25 cellular contexts compared by ENCODE assay signal in genomic region chr2:201656740-201657139, GRCh38. TPM values are rescaled to one million over a fixed set of nuclear protein-coding genes. Genes with fewer than 3 reads are reported as not detected.
DNase-seq lines count a peak whose midpoint lies in the region; ATAC-seq, FAIRE-seq and TF ChIP-seq lines count a peak whose summit lies in the region.
"Had no signal": no experiment of that assay in that cellular context is flagged by ENCODE, and none has a peak within 500 bp of the region (broad histone marks: within the 10 kb centered on the region; RNA-seq: fewer than 3 reads in every experiment).

No MANE protein-coding gene starts in this region.

- POLR2A ChIA-PET in HepG2 (lab: Yijun Ruan, JAX): no interaction called here
- POLR2A ChIA-PET in activated CD8-positive, alpha-beta T cell treated with anti-CD3 and anti-CD28 coated beads, Interleukin-2, amount 10 ng/mL, durations not matched to agents 7 days and 5 days (lab: Charles Lee): interaction anchor here (0.6 kb wide), 1 partner anchor 404 kb away, joined by 3 read pairs; no protein-coding TSS in a partner anchor

- no peak for FAIRE-seq in HepG2 (lab: Jason Lieb, UNC)
- no peak for FAIRE-seq in RCC 7860 (lab: Jason Lieb, UNC)

- H3K4me1 ChIP-seq in HepG2 (ENCODE audit: insufficient read depth, low read length) (no peaks in the 10 kb centered on the region), right lobe of liver (no peaks in the 10 kb centered on the region), Loucy (ENCODE audit: insufficient read depth, low read length, poor library complexity, severe bottlenecking) (no peaks in the 10 kb centered on the region), mesendoderm (ENCODE audit: control insufficient read depth, low read depth, low read length) (no peaks in the 10 kb centered on the region)

- no peak overlapping the region for H3K27ac Mint-ChIP-seq in activated CD8-positive, alpha-beta T cell treated with anti-CD3 and anti-CD28 coated beads, Interleukin-2, amount 10 ng/mL, durations not matched to agents 7 days and 5 days

- H2AFZ ChIP-seq in HepG2 (ENCODE audit: low read length) (no peak overlapping the region), Loucy (ENCODE audit: low read length) (peak overlapping the region; percentile 10; the same call in 1 of the 2 replicates)
- H2AFZ ChIP-seq: GM23248 had no signal

- TF ChIP-seq EP300 in HepG2 (IDR thresholded peaks at IDR 0.05; ENCODE audit: low read depth in 2 of 2, low read length in 2 of 2): no peak
- no peak for TF ChIP-seq EP300 in HepG2 (CRISPR knock-in tag; IDR thresholded peaks at IDR 0.05; ENCODE audit: borderline replicate concordance)

- no peak overlapping the region for H4K5ac ChIP-seq in mesendoderm (ENCODE audit: low read length)

- TF ChIP-seq RAD21 in HepG2 (CRISPR knock-in tag; IDR thresholded peaks at IDR 0.05): no peak

- H3K36me3 Mint-ChIP-seq in activated CD8-positive, alpha-beta T cell treated with anti-CD3 and anti-CD28 coated beads, Interleukin-2, amount 10 ng/mL, durations not matched to agents 7 days and 5 days (ENCODE audit: low read depth): no peaks in the 10 kb centered on the region
- H3K36me3 Mint-ChIP-seq: CD8-positive, alpha-beta T cell had no signal

- DNase-seq in HepG2 (ENCODE audit: low spot score) (no peak), right lobe of liver (no peak), mesendoderm (peak; percentile 53), RCC 7860 (ENCODE audit: low spot score) (no peak)
- DNase-seq in activated CD8-positive, alpha-beta T cell treated with anti-CD3 and anti-CD28 coated beads, Interleukin-2, amount 10 ng/mL, durations not matched to agents 7 days and 5 days: no peak
- DNase-seq in activated naive CD4-positive, alpha-beta T cell (lab: John Stamatoyannopoulos, UW): no peak
- DNase-seq: ACHN; C1 segment of cervical spinal cord; Calu3; DMS153; GM23248; NCI-H1092; NCI-H1436 treated with DMSO at 0.1 percent for 48 hours; NCI-H1930; NCI-H2227 treated with DMSO at 0.1 percent for 48 hours; NCI-H510A; NCI-H774; NK-92 treated with Interleukin-12 subunit alpha and Interleukin-12 subunit beta, amount 100 ng/mL, for 24 hours had no signal

- no peak overlapping the region for H3K56ac ChIP-seq in mesendoderm (ENCODE audit: low read length)

- H3K9me3 ChIP-seq in HepG2 (ENCODE audit: low read length): no peaks in the 10 kb centered on the region
- H3K9me3 ChIP-seq in right lobe of liver: no peaks in the 10 kb centered on the region
- no peaks in the 10 kb centered on the region for H3K9me3 ChIP-seq in Loucy (ENCODE audit: insufficient read depth, low read depth, low read length)

- in situ Hi-C loops in HepG2 (cut with HindIII; ENCODE audit: extremely low pct_ligation_motif_present, low pct_unique_long_range_greater_than_20kb): no loop called here

- no peak overlapping the region for H3K4ac ChIP-seq in mesendoderm (ENCODE audit: low read depth, low read length)

- H3K27me3 Mint-ChIP-seq in activated CD8-positive, alpha-beta T cell treated with anti-CD3 and anti-CD28 coated beads, Interleukin-2, amount 10 ng/mL, durations not matched to agents 7 days and 5 days (ENCODE audit: low read depth): peaks cover 14% of the 10 kb centered on the region

- ATAC-seq in HepG2: peak; percentile 28
- ATAC-seq in right lobe of liver: no peak
- no peak for ATAC-seq in activated CD8-positive, alpha-beta T cell treated with anti-CD3 and anti-CD28 coated beads, Interleukin-2, amount 10 ng/mL, durations not matched to agents 7 days and 5 days
- no peak for ATAC-seq in GM21367 (IDR thresholded peaks at IDR 0.05; ENCODE audit: unreplicated experiment)
- ATAC-seq: HCT116, Panc1, SK-N-SH treated with all-trans-retinoic acid at 6 μM for 48 hours had no signal

- H3K27ac ChIP-seq in HepG2 (ENCODE audit: extremely low read length, insufficient read depth, low read length) (no peak overlapping the region), right lobe of liver (no peak overlapping the region), mesendoderm (ENCODE audit: low read depth, low read length) (no peak overlapping the region)
- H3K27ac ChIP-seq: 22Rv1 had no signal

- H3K79me2 ChIP-seq in HepG2 (ENCODE audit: insufficient read depth, low read length) (no peaks in the 10 kb centered on the region), Loucy (ENCODE audit: insufficient read depth, low read length) (no peaks in the 10 kb centered on the region), mesendoderm (ENCODE audit: control insufficient read depth, insufficient read depth, low read length) (no peaks in the 10 kb centered on the region)

- no peaks in the 10 kb centered on the region for H3K79me1 ChIP-seq in mesendoderm (ENCODE audit: low read length)

- no peak overlapping the region for H4K8ac ChIP-seq in mesendoderm (ENCODE audit: low read depth, low read length)

- 13% methylated on average over 5 of the region's 5 CpGs for WGBS in HepG2 (ENCODE audit: low lambda C conversion rate)
- 76% methylated on average over 5 of the region's 5 CpGs for WGBS in right lobe of liver (ENCODE audit: insufficient coverage, low coverage, low lambda C conversion rate, missing lambda C conversion rate)
- no CpG with 5 or more reads among the region's 5 CpGs for WGBS in mesendoderm (ENCODE audit: extremely low coverage, insufficient coverage, low lambda C conversion rate)

- H3K36me3 ChIP-seq in HepG2 (replicated peaks in 1 of 2; ENCODE audit: control insufficient read depth in 1 of 2, insufficient read depth in 2 of 2, low read length in 2 of 2) (no peaks in the 10 kb centered on the region), right lobe of liver (no peaks in the 10 kb centered on the region), Loucy (ENCODE audit: insufficient read depth, low read length) (no peaks in the 10 kb centered on the region), mesendoderm (ENCODE audit: control insufficient read depth, insufficient read depth, low read length) (no peaks in the 10 kb centered on the region)

- H3K27me3 ChIP-seq in HepG2 (ENCODE audit: control insufficient read depth in 1 of 2, insufficient read depth in 2 of 2, low read length in 2 of 2) (peaks cover 0 to 25% of the 10 kb centered on the region in 2 experiments; a peak in 3 of 5 replicates), right lobe of liver (no peaks in the 10 kb centered on the region), Loucy (ENCODE audit: insufficient read depth, low read length, poor library complexity, severe bottlenecking) (no peaks in the 10 kb centered on the region), mesendoderm (ENCODE audit: insufficient read depth, low read length, poor library complexity) (no peaks in the 10 kb centered on the region)

- no peak overlapping the region for H2AK5ac ChIP-seq in mesendoderm (ENCODE audit: low read length)

- TF ChIP-seq CTCF in HepG2 (CRISPR knock-in tag; IDR thresholded peaks at IDR 0.05) (no peak), right lobe of liver (IDR thresholded peaks at IDR 0.05) (no peak), Loucy (conservative IDR thresholded peaks at IDR 0.05; ENCODE audit: low read length) (no peak)

- no peaks in the 10 kb centered on the region for H3K9me2 ChIP-seq in Loucy (replicated peaks; ENCODE audit: low read depth, low read length)

- H2BK5ac ChIP-seq in mesendoderm (ENCODE audit: low read length): no peak overlapping the region

- no peak overlapping the region for H3K9ac ChIP-seq in HepG2 (ENCODE audit: insufficient read depth, low read depth, low read length)
- no peak overlapping the region for H3K9ac ChIP-seq in Loucy (ENCODE audit: low read depth, low read length, poor library complexity, severe bottlenecking)
- no peak overlapping the region for H3K9ac ChIP-seq in mesendoderm (ENCODE audit: low read length)
- H3K9ac ChIP-seq: GM23248 had no signal

- H3K9me3 Mint-ChIP-seq in activated CD8-positive, alpha-beta T cell treated with anti-CD3 and anti-CD28 coated beads, Interleukin-2, amount 10 ng/mL, durations not matched to agents 7 days and 5 days (ENCODE audit: insufficient read depth): no peaks in the 10 kb centered on the region
- H3K9me3 Mint-ChIP-seq: CD8-positive, alpha-beta T cell had no signal

- H3K4me2 ChIP-seq in HepG2 (ENCODE audit: low read depth, low read length) (no peak overlapping the region), Loucy (ENCODE audit: low read depth, low read length, poor library complexity, severe bottlenecking) (no peak overlapping the region), mesendoderm (ENCODE audit: low read length) (no peak overlapping the region)

- CTCF ChIA-PET in HepG2 (lab: Yijun Ruan, JAX; ENCODE audit: low intra/inter-chr PET ratio, low total read pairs): no interaction called here
- CTCF ChIA-PET in activated CD8-positive, alpha-beta T cell treated with anti-CD3 and anti-CD28 coated beads, Interleukin-2, amount 10 ng/mL, durations not matched to agents 7 days and 5 days (lab: Charles Lee): interaction anchor here (2.0 kb wide), 1 partner anchor 10 kb away, joined by 4 read pairs; no protein-coding TSS in a partner anchor

- no peaks in the 10 kb centered on the region for H3F3A ChIP-seq in Loucy (ENCODE audit: low read depth)

- peaks cover 4% of the 10 kb centered on the region for H3K4me1 Mint-ChIP-seq in activated CD8-positive, alpha-beta T cell treated with anti-CD3 and anti-CD28 coated beads, Interleukin-2, amount 10 ng/mL, durations not matched to agents 7 days and 5 days (ENCODE audit: low read depth)

- no peak overlapping the region for H3K4me3 Mint-ChIP-seq in activated CD8-positive, alpha-beta T cell treated with anti-CD3 and anti-CD28 coated beads, Interleukin-2, amount 10 ng/mL, durations not matched to agents 7 days and 5 days
- H3K4me3 Mint-ChIP-seq: CD8-positive, alpha-beta T cell had no signal

- intact Hi-C loops in HepG2 (cut with micrococcal nuclease; ENCODE audit: unreplicated experiment): no loop called here
- intact Hi-C loops in right lobe of liver (cut with DNase I): no loop called here

- no peak overlapping the region for H2BK120ac ChIP-seq in mesendoderm (ENCODE audit: low read depth, low read length)

- TF ChIP-seq POLR2A in HepG2 (IDR thresholded peaks at IDR 0.05; ENCODE audit: insufficient read depth in 1 of 2, low read depth in 2 of 2, low read length in 2 of 2): no peak
- TF ChIP-seq POLR2A in right lobe of liver (IDR thresholded peaks at IDR 0.05): no peak

- BruUV-seq in HepG2 (replicated peaks; lab: Mats Ljungman, UMichigan): no TSS peak

- H3K23ac ChIP-seq in mesendoderm (ENCODE audit: low read length): no peak overlapping the region

- no peak overlapping the region for H3K18ac ChIP-seq in mesendoderm (ENCODE audit: low read length)

- no peaks in the 10 kb centered on the region for H4K20me1 ChIP-seq in HepG2 (ENCODE audit: insufficient read depth, low read length)
- H4K20me1 ChIP-seq in Loucy (ENCODE audit: insufficient read depth, low read length, poor library complexity, severe bottlenecking): no peaks in the 10 kb centered on the region

- no peak overlapping the region for H2BK15ac ChIP-seq in mesendoderm (replicated peaks; ENCODE audit: low read depth)

- H3K4me3 ChIP-seq in HepG2 (replicated peaks in 1 of 3; ENCODE audit: insufficient read depth in 1 of 3, low read depth in 2 of 3, low read length in 3 of 3) (no peak overlapping the region), right lobe of liver (no peak overlapping the region), Loucy (ENCODE audit: low read length, poor library complexity, severe bottlenecking) (no peak overlapping the region), mesendoderm (ENCODE audit: low read length) (no peak overlapping the region)
- H3K4me3 ChIP-seq: GM23248 had no signal

RNA-seq across cellular contexts. Expression of gene TMEM237, which starts 13.4 kb away (rescaled TPM):
- 28.6 and 36.1 TPM in 2 replicates for total RNA-seq in HepG2 (2016; rRNA removed; fragmentation: Illumina TruSeq; extraction: Trizol)
- total RNA-seq in HepG2 (2016; cell fraction: cytosol; rRNA removed; fragmentation: Illumina TruSeq; extraction: Trizol; ENCODE audit: low read depth): 19.0 and 20.3 TPM in 2 replicates
- total RNA-seq in HepG2 (2016; cell fraction: insoluble cytoplasmic fraction; rRNA removed; fragmentation: Illumina TruSeq; extraction: Trizol): 27.4 and 34.1 TPM in 2 replicates
- total RNA-seq in HepG2 (2016; cell fraction: membrane; rRNA removed; fragmentation: Illumina TruSeq; extraction: Trizol): 28.2 and 29.0 TPM in 2 replicates
- total RNA-seq in HepG2 (2016; cell fraction: nucleus; rRNA removed; fragmentation: Illumina TruSeq; extraction: Trizol): 30.2 and 36.5 TPM in 2 replicates
- 16.6 and 21.8 TPM in 2 replicates for polyA plus RNA-seq in HepG2 (2011; rRNA removed)
- 14.6 and 17.5 TPM in 2 replicates for polyA plus RNA-seq in HepG2 (2011; cell fraction: cytosol; rRNA removed)
- 9.3 and 11.8 TPM in 2 replicates for polyA plus RNA-seq in HepG2 (2011; cell fraction: nucleus; rRNA removed)
- polyA plus RNA-seq in HepG2 (2012): 10.6 and 22.0 TPM in 2 replicates
- polyA plus RNA-seq in HepG2 (2016; cell fraction: cytosol; fragmentation: Illumina TruSeq; extraction: Trizol; ENCODE audit: low read depth): 14.4 and 18.2 TPM in 2 replicates
- 23.6 and 26.5 TPM in 2 replicates for polyA plus RNA-seq in HepG2 (2016; cell fraction: insoluble cytoplasmic fraction; fragmentation: Illumina TruSeq; extraction: Trizol; ENCODE audit: low read depth)
- polyA plus RNA-seq in HepG2 (2016; cell fraction: membrane; fragmentation: Illumina TruSeq; extraction: Trizol; ENCODE audit: low read depth): 19.1 and 21.5 TPM in 2 replicates
- 42.7 and 47.2 TPM in 2 replicates for polyA plus RNA-seq in HepG2 (2016; cell fraction: nucleus; fragmentation: Illumina TruSeq; extraction: Trizol; ENCODE audit: insufficient read depth, low read depth)
- 10.0 and 10.4 TPM in 2 replicates for polyA minus RNA-seq in HepG2 (2011; rRNA and poly(A)+ RNA removed; ENCODE audit: low replicate concordance)
- polyA minus RNA-seq in HepG2 (2011; cell fraction: cytosol; rRNA and poly(A)+ RNA removed): 5.5 and 10.0 TPM in 2 replicates
- polyA minus RNA-seq in HepG2 (2011; cell fraction: nucleus; rRNA and poly(A)+ RNA removed): 20.9 and 27.0 TPM in 2 replicates
- 1 to 10 TPM; 2.2 to 4.1 (median 2.6) TPM for total RNA-seq in right lobe of liver
- 49.1 TPM for polyA plus RNA-seq in mesendoderm (2013, experiment 1 of 2)
- 47.1 TPM for polyA plus RNA-seq in mesendoderm (2013, experiment 2 of 2)
- 10 to 100 TPM; 24.0 TPM for total RNA-seq in activated CD8-positive, alpha-beta T cell treated with anti-CD3 and anti-CD28 coated beads, Interleukin-2, amount 10 ng/mL, durations not matched to agents 7 days and 5 days

RNA-seq across cellular contexts. Expression of gene MPP4, which starts 41.7 kb away (rescaled TPM):
- total RNA-seq in HepG2 (2016; rRNA removed; fragmentation: Illumina TruSeq; extraction: Trizol) (not detected in 2 replicates), right lobe of liver (under 1 TPM in 2 of 6 experiments, not detected in 4; 0.12 to 0.15 TPM)
- total RNA-seq in HepG2 (2016; cell fraction: cytosol; rRNA removed; fragmentation: Illumina TruSeq; extraction: Trizol; ENCODE audit: low read depth): not detected in 2 replicates
- not detected in 2 replicates for total RNA-seq in HepG2 (2016; cell fraction: insoluble cytoplasmic fraction; rRNA removed; fragmentation: Illumina TruSeq; extraction: Trizol)
- not detected in 2 replicates for total RNA-seq in HepG2 (2016; cell fraction: membrane; rRNA removed; fragmentation: Illumina TruSeq; extraction: Trizol)
- total RNA-seq in HepG2 (2016; cell fraction: nucleus; rRNA removed; fragmentation: Illumina TruSeq; extraction: Trizol): not detected in 2 replicates
- polyA plus RNA-seq in HepG2 (2011; rRNA removed): not detected in 2 replicates
- polyA plus RNA-seq in HepG2 (2011; cell fraction: cytosol; rRNA removed): 0.03 TPM in 1 of 2 replicates, not detected in the other
- not detected in 2 replicates for polyA plus RNA-seq in HepG2 (2011; cell fraction: nucleus; rRNA removed)
- not detected in 2 replicates for polyA plus RNA-seq in HepG2 (2012)
- not detected in 2 replicates for polyA plus RNA-seq in HepG2 (2016; cell fraction: cytosol; fragmentation: Illumina TruSeq; extraction: Trizol; ENCODE audit: low read depth)
- polyA plus RNA-seq in HepG2 (2016; cell fraction: insoluble cytoplasmic fraction; fragmentation: Illumina TruSeq; extraction: Trizol; ENCODE audit: low read depth): not detected in 2 replicates
- not detected in 2 replicates for polyA plus RNA-seq in HepG2 (2016; cell fraction: membrane; fragmentation: Illumina TruSeq; extraction: Trizol; ENCODE audit: low read depth)
- polyA plus RNA-seq in HepG2 (2016; cell fraction: nucleus; fragmentation: Illumina TruSeq; extraction: Trizol; ENCODE audit: insufficient read depth, low read depth): not detected in 2 replicates
- polyA minus RNA-seq in HepG2 (2011; rRNA and poly(A)+ RNA removed; ENCODE audit: low replicate concordance): not detected in 2 replicates
- not detected in 2 replicates for polyA minus RNA-seq in HepG2 (2011; cell fraction: cytosol; rRNA and poly(A)+ RNA removed)
- polyA minus RNA-seq in HepG2 (2011; cell fraction: nucleus; rRNA and poly(A)+ RNA removed): 0.25 TPM in 1 of 2 replicates, not detected in the other
- polyA plus RNA-seq in mesendoderm (2013, experiment 1 of 2): 0.15 TPM
- 0.17 TPM for polyA plus RNA-seq in mesendoderm (2013, experiment 2 of 2)
- total RNA-seq in activated CD8-positive, alpha-beta T cell treated with anti-CD3 and anti-CD28 coated beads, Interleukin-2, amount 10 ng/mL, durations not matched to agents 7 days and 5 days: not detected
- total RNA-seq: Calu3; CD8-positive, alpha-beta T cell had no signal
